ENCODE assay signal across 8 cellular contexts in the genomic region with DNA sequence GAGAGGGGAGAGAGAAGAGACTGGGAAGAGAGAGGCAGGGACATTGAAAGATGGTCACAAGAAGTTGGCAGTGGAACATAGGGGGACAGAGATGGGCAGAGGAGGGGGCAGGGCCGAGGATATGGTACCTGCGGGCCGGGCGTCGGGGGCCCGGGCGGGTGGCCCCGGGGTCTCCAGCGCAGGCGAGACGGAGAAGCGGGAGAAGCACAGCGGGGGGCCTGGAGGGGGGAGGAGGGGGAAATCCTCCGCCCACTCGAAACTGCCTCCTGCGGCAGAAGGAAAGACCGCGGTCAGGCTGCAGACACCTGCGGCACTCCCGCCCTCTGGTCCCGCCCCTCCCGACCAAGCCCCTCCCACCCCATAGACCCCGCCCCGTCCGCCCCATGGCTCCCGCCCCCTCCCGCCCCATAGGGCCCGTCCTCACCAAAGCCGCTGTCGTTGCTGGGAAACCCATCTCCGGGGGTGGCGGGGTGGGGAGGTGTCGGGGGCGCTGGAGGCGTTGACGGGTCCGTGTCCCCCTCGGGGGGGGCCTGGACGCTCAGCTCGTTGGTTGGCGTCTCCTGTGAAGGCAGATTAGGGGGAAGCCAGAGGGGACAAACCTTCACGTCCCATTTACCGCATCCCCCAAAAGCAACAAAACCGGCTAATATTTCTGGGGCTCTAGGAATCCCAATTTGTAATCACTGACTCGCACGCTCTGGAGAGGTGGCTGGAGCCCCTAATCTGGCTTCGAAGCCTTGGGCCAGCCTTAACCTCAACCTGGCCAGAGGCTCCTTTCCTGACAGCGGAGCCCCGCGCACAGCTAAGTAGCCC. TPM values are rescaled to one million over a fixed set of nuclear protein-coding genes. Genes with fewer than 3 reads are reported as not detected.
DNase-seq lines count a peak whose midpoint lies in the region; ATAC-seq and TF ChIP-seq lines count a peak whose summit lies in the region.

No MANE protein-coding gene starts in this region.

- H3K4me1 Mint-ChIP-seq in T-cell: peaks cover 30 to 42% (median 32%) of the 10 kb centered on the region in 3 donors
- H3K4me1 Mint-ChIP-seq in brain: peaks cover 49% of the 10 kb centered on the region
- peaks cover 43% of the 10 kb centered on the region for H3K4me1 Mint-ChIP-seq in neural progenitor cell

- H4K20me1 ChIP-seq in HCT116 (ENCODE audit: insufficient read depth): no peaks in the 10 kb centered on the region
- peaks cover 17% of the 10 kb centered on the region for H4K20me1 ChIP-seq in neural progenitor cell (ENCODE audit: low read depth)

- H3K36me3 Mint-ChIP-seq in T-cell: no peaks in the 10 kb centered on the region
- peaks cover 30% of the 10 kb centered on the region for H3K36me3 Mint-ChIP-seq in brain
- H3K36me3 Mint-ChIP-seq in neural progenitor cell: peaks cover 3% of the 10 kb centered on the region

- H3K27me3 Mint-ChIP-seq in T-cell: peaks cover 14 to 29% of the 10 kb centered on the region in 2 donors
- H3K27me3 Mint-ChIP-seq in brain: peaks cover 29% of the 10 kb centered on the region
- peaks cover 18% of the 10 kb centered on the region for H3K27me3 Mint-ChIP-seq in neural progenitor cell (ENCODE audit: insufficient read depth, low read depth)

- no peaks in the 10 kb centered on the region for H3K27me3 ChIP-seq in HCT116 (ENCODE audit: insufficient read depth, low read length)
- peaks cover 31% of the 10 kb centered on the region for H3K27me3 ChIP-seq in neural progenitor cell

- H3K79me2 ChIP-seq in HCT116 (ENCODE audit: insufficient read depth, low read length) (peaks cover 39% of the 10 kb centered on the region), neural progenitor cell (ENCODE audit: low read depth) (no peaks in the 10 kb centered on the region)

- H3K9me3 Mint-ChIP-seq in T-cell (no peaks in the 10 kb centered on the region), brain (peaks cover 0 to 2% (median 0%) of the 10 kb centered on the region in 5 experiments), neural progenitor cell (no peaks in the 10 kb centered on the region)

- ATAC-seq in HCT116 (peak; percentile 11), T-cell (replicated peaks in 1 of 4) (peak; percentile 27 to 42 (median 28))

- H3K36me3 ChIP-seq in HCT116 (ENCODE audit: control insufficient read depth in 1 of 2, insufficient read depth in 2 of 2, low read length in 2 of 2) (0 out of 4 replicates have a peak, but pooled peaks cover 0 to 4% of the 10 kb centered on the region in 2 experiments), neural progenitor cell (no peaks in the 10 kb centered on the region)

- TF ChIP-seq RAD21 in HCT116 (IDR thresholded peaks at IDR 0.05; ENCODE audit: low read depth): no peak

- no peaks in the 10 kb centered on the region for H3K9me2 ChIP-seq in HCT116 (ENCODE audit: insufficient read depth)

- CTCF ChIA-PET in HCT116 (lab: Charles Lee) (interaction anchor here (2.0 to 4.7 kb wide), 3 partner anchors 11 to 98 kb away, joined by 6 to 65 read pairs (median 15); no protein-coding TSS in a partner anchor), T-cell (lab: Charles Lee) (interaction anchor here (0.6 to 2.2 kb wide), 3 partner anchors 93 to 502 kb away, joined by 5 to 19 read pairs (median 5); a partner anchor contains a TSS)

- POLR2A ChIA-PET in HCT116 (lab: Charles Lee): interaction anchor here (0.6 to 1.3 kb wide), 3 partner anchors 11 to 91 kb away, joined by 3 to 4 read pairs (median 3); no protein-coding TSS in a partner anchor
- POLR2A ChIA-PET in T-cell (lab: Charles Lee): no interaction called here

- DNase-seq in AG08396 (ENCODE audit: low spot score) (peak; percentile 65), HCT116 (ENCODE audit: low read depth, low spot score) (peak; percentile 71), T-cell (peak in 29 of 34 experiments; percentile 22 to 74 (median 52)), neural progenitor cell (ENCODE audit: low spot score) (peak; percentile 88), SW 1271 (lab: John Stamatoyannopoulos, UW) (no peak), NCI-H226 (no peak), SKM-1 treated with dmso at 0.1 percent for 144 hours (lab: John Stamatoyannopoulos, UW; ENCODE audit: unreplicated experiment) (no peak)

- H3K4me3 Mint-ChIP-seq in T-cell (peak overlapping the region; percentile 2 to 65 (median 21)), brain (peak overlapping the region in 3 of 5 experiments; percentile 58 to 74 (median 67)), neural progenitor cell (peak overlapping the region; percentile 77)

- H3K4me3 ChIP-seq in HCT116 (replicated peaks in 1 of 2; ENCODE audit: low read depth in 1 of 2, low read length in 2 of 2) (peak overlapping the region; percentile 80 to 96), neural progenitor cell (peak overlapping the region; percentile 34)

- peaks cover 62 to 86% of the 10 kb centered on the region in 2 experiments for H3K4me1 ChIP-seq in HCT116 (ENCODE audit: control insufficient read depth in 1 of 2, insufficient read depth in 2 of 2, low read length in 2 of 2)
- peaks cover 14% of the 10 kb centered on the region for H3K4me1 ChIP-seq in neural progenitor cell

- RAD21 ChIA-PET in HCT116 (lab: Charles Lee; ENCODE audit: low non-redundant PET in 1 of 2, low total read pairs in 2 of 2, uncharacterized antibody in 2 of 2, unreplicated experiment in 2 of 2): interaction anchor here in 1 of 2 experiments (1.7 kb wide), 1 partner anchor 93 kb away, joined by 6 read pairs; no protein-coding TSS in a partner anchor

- peak overlapping the region; percentile 97 for H3K9ac ChIP-seq in HCT116 (ENCODE audit: low read length)
- H3K9ac ChIP-seq in neural progenitor cell: no peak overlapping the region

- H3K9me3 ChIP-seq in HCT116 (ENCODE audit: control insufficient read depth in 1 of 2, insufficient read depth in 1 of 2, low read depth in 1 of 2, low read length in 2 of 2) (no peaks in the 10 kb centered on the region), neural progenitor cell (ENCODE audit: low read depth) (no peaks in the 10 kb centered on the region)

- H3K4me2 ChIP-seq in HCT116 (ENCODE audit: low read length) (peak overlapping the region; percentile 100), neural progenitor cell (peak overlapping the region; percentile 64)

- H3K27ac ChIP-seq in HCT116 (ENCODE audit: low read depth, low read length) (peak overlapping the region; percentile 97), neural progenitor cell (no peak overlapping the region)

- BruUV-seq in HCT116 (replicated peaks; lab: Mats Ljungman, UMichigan): no TSS peak

- no peak for TF ChIP-seq CTCF in HCT116 (IDR thresholded peaks at IDR 0.05 in 2 of 3, conservative IDR thresholded peaks at IDR 0.05 in 1 of 3; ENCODE audit: borderline replicate concordance in 1 of 3, insufficient read depth in 1 of 3, low read depth in 2 of 3, low read length in 2 of 3)
- TF ChIP-seq CTCF in brain (conservative IDR thresholded peaks at IDR 0.05): no peak
- TF ChIP-seq CTCF in neural progenitor cell (IDR thresholded peaks at IDR 0.05): no peak

- TF ChIP-seq POLR2A in HCT116 (IDR thresholded peaks at IDR 0.05; ENCODE audit: borderline replicate concordance, extremely low read depth, insufficient read depth, insufficient read length): no peak

- intact Hi-C loops in HCT116 (cut with micrococcal nuclease): loop anchor here (1.0 to 10.0 kb wide), 3 partner anchors 96 to 171 kb away; a partner anchor contains a TSS

- H2AFZ ChIP-seq in HCT116 (ENCODE audit: low read depth, low read length, poor library complexity, severe bottlenecking): no peak overlapping the region
- H2AFZ ChIP-seq in neural progenitor cell (replicated peaks): no peak overlapping the region

- H3K27ac Mint-ChIP-seq in T-cell (no peak overlapping the region), brain (peak overlapping the region in 2 of 5 experiments; percentile 67 to 69), neural progenitor cell (no peak overlapping the region)

- H3F3A ChIP-seq in neural progenitor cell (ENCODE audit: low read depth): peaks cover 44% of the 10 kb centered on the region

TF ChIP-seq in HCT116, 20 proteins besides CTCF, POLR2A, EP300 and RAD21:
- TF ChIP-seq POLR2AphosphoS5 (IDR thresholded peaks at IDR 0.05; ENCODE audit: low read depth, low read length): peak; percentile 81
- no peak for TF ChIP-seq ZFX (IDR thresholded peaks at IDR 0.05)

RNA-seq across cellular contexts. Expression of a gene that starts 20.4 kb away (rescaled TPM):
- total RNA-seq in HCT116 (2021; ENCODE audit: unreplicated experiment) (19.9 TPM), T-cell (10 to 100 TPM; 17.5 to 28.2 (median 23.5) TPM), neural progenitor cell (ENCODE audit: low replicate concordance) (0.02 and 3.5 TPM in 2 replicates)
- 8.9 and 12.1 TPM in 2 replicates for polyA plus RNA-seq in HCT116 (2012)
- 27.6 TPM for polyA plus RNA-seq in brain (ENCODE audit: insufficient read depth, low read depth, low replicate concordance)

RNA-seq across cellular contexts. Expression of a gene that starts 22.0 kb away (rescaled TPM):
- total RNA-seq in HCT116 (2021; ENCODE audit: unreplicated experiment) (75.3 TPM), T-cell (10 to 100 TPM; 37.8 to 81.5 (median 70.6) TPM), neural progenitor cell (ENCODE audit: low replicate concordance) (50.3 and 107 TPM in 2 replicates)
- 49.9 and 58.4 TPM in 2 replicates for polyA plus RNA-seq in HCT116 (2012)
- polyA plus RNA-seq in brain (ENCODE audit: insufficient read depth, low read depth, low replicate concordance): 108 TPM

RNA-seq across cellular contexts. Expression of a gene that starts 35.8 kb away (rescaled TPM):
- total RNA-seq in HCT116 (2021; ENCODE audit: unreplicated experiment): 2.5 TPM
- polyA plus RNA-seq in HCT116 (2012): 1.1 and 1.6 TPM in 2 replicates
- 1 to 10 TPM; 2.6 to 3.5 (median 3.2) TPM for total RNA-seq in T-cell
- 0.80 TPM for polyA plus RNA-seq in brain (ENCODE audit: insufficient read depth, low read depth, low replicate concordance)
- total RNA-seq in neural progenitor cell (ENCODE audit: low replicate concordance): 0.69 and 0.74 TPM in 2 replicates

RNA-seq across cellular contexts. Expression of a gene that starts 45.4 kb away (rescaled TPM):
- total RNA-seq in HCT116 (2021; ENCODE audit: unreplicated experiment) (64.8 TPM), T-cell (10 to 100 TPM; 29.7 to 55.2 (median 42.6) TPM), neural progenitor cell (ENCODE audit: low replicate concordance) (10.6 and 31.5 TPM in 2 replicates)
- polyA plus RNA-seq in HCT116 (2012): 25.1 and 25.5 TPM in 2 replicates
- 20.4 TPM for polyA plus RNA-seq in brain (ENCODE audit: insufficient read depth, low read depth, low replicate concordance)

Comparison
In these comparisons a context has a peak if more than half of its experiments do, and no peak if none do; other contexts are left out.
1. DNase-seq: peak in AG08396 (single experiment), HCT116 (single experiment), T-cell (29 of 34) and neural progenitor cell (single experiment); none in SW 1271 (0 of 2), NCI-H226 (single experiment) and SKM-1 treated with dmso at 0.1 percent for 144 hours (single experiment).
2. H3K4me3 Mint-ChIP-seq: peak in every context shown above with its lines; median percentile 77 in neural progenitor cell; 67 in brain; 21 in T-cell.